Comparison of ENCODE assay signal across 1 cellular context in genomic region chr12:102990419-102990818, GRCh38.
TF ChIP-seq lines count a peak whose summit lies in the region.

No MANE protein-coding gene starts in this region.

TF ChIP-seq in WTC11, 78 proteins besides CTCF, POLR2A, EP300 and RAD21 (continued from another document):
- no peak for TF ChIP-seq ZNF532 (CRISPR knock-in tag; IDR thresholded peaks at IDR 0.05; ENCODE audit: borderline replicate concordance)
- no peak for TF ChIP-seq ZNF263 (CRISPR knock-in tag; IDR thresholded peaks at IDR 0.05; ENCODE audit: low read depth)
- TF ChIP-seq MAX (CRISPR knock-in tag; IDR thresholded peaks at IDR 0.05), result no peak
- TF ChIP-seq MLX (CRISPR knock-in tag; IDR thresholded peaks at IDR 0.05), result no peak
- no peak for TF ChIP-seq IRF1 (CRISPR knock-in tag; IDR thresholded peaks at IDR 0.05)
- TF ChIP-seq ZBTB43 (CRISPR knock-in tag; IDR thresholded peaks at IDR 0.05), result no peak
- no peak for TF ChIP-seq AFF4 (CRISPR knock-in tag; IDR thresholded peaks at IDR 0.05; ENCODE audit: borderline replicate concordance)
- no peak for TF ChIP-seq GTF2I (CRISPR knock-in tag; conservative IDR thresholded peaks at IDR 0.05)
- TF ChIP-seq TP53 (CRISPR knock-in tag; IDR thresholded peaks at IDR 0.05), result no peak
- no peak for TF ChIP-seq CBFB (CRISPR knock-in tag; IDR thresholded peaks at IDR 0.05; ENCODE audit: low read depth)
TF ChIP-seq in WTC11: peak in this region for 0.
